8 cellular contexts compared by ENCODE assay signal in genomic region chr11:396511-396947, GRCh38. TPM values are rescaled to one million over a fixed set of nuclear protein-coding genes. Genes with fewer than 3 reads are reported as not detected.
DNase-seq lines count a peak whose midpoint lies in the region; ATAC-seq and TF ChIP-seq lines count a peak whose summit lies in the region.

No MANE protein-coding gene starts in this region.

- H4K20me1 ChIP-seq in Karpas-422 (ENCODE audit: insufficient read depth, low read depth, low read length) = no peaks in the 10 kb centered on the region

- H3K9ac ChIP-seq in Karpas-422 (ENCODE audit: low read length) = peak overlapping the region; percentile 45

- TF ChIP-seq POLR2A in breast epithelium (IDR thresholded peaks at IDR 0.05) = no peak

- H2AFZ ChIP-seq in Karpas-422 (ENCODE audit: low read length) = no peak overlapping the region

- H3K36me3 ChIP-seq in Karpas-422 (ENCODE audit: insufficient read depth, low read length) (no peaks in the 10 kb centered on the region), breast epithelium (no peaks in the 10 kb centered on the region)

- peaks cover 3% of the 10 kb centered on the region; the same call in 1 of the 2 replicates for H3K9me3 ChIP-seq in Karpas-422 (ENCODE audit: low read length)
- no peaks in the 10 kb centered on the region for H3K9me3 ChIP-seq in breast epithelium

- H3K27me3 ChIP-seq in Karpas-422 (ENCODE audit: low read length) (no peaks in the 10 kb centered on the region), breast epithelium (peaks cover 4 to 6% of the 10 kb centered on the region in 2 donors)

- H3K4me3 ChIP-seq in Karpas-422 (ENCODE audit: low read length) (peak overlapping the region; percentile 53), breast epithelium (peak overlapping the region; percentile 21 to 63 (median 33))

- DNase-seq in NCI-H82 (lab: John Stamatoyannopoulos, UW) (peak; percentile 55), NCI-H82 treated with DMSO at 0.1 percent for 48 hours (lab: John Stamatoyannopoulos, UW; ENCODE audit: unreplicated experiment) (no peak), Karpas-422 (peak; percentile 56), breast epithelium (ENCODE audit: low spot score in 2 of 2) (no peak), myocyte (ENCODE audit: low read depth) (peak; percentile 60), SW480 (ENCODE audit: low spot score) (no peak)

- H3K27ac ChIP-seq in Karpas-422 (ENCODE audit: low read length) (no peak overlapping the region), breast epithelium (no peak overlapping the region)

- peak overlapping the region; percentile 56 for H3K4me2 ChIP-seq in Karpas-422 (ENCODE audit: low read depth, low read length, poor library complexity, severe bottlenecking)

- no peaks in the 10 kb centered on the region for H3K79me2 ChIP-seq in Karpas-422 (ENCODE audit: low read length)

- H3K9me2 ChIP-seq in Karpas-422 (replicated peaks; ENCODE audit: insufficient read depth, low read length) = no peaks in the 10 kb centered on the region

- H3K4me1 ChIP-seq in Karpas-422 (ENCODE audit: low read length) (peaks cover 4% of the 10 kb centered on the region; the same call in 1 of the 2 replicates), breast epithelium (peaks cover 10 to 16% of the 10 kb centered on the region in 2 donors)

- ATAC-seq in GM21717 (IDR thresholded peaks at IDR 0.05; ENCODE audit: unreplicated experiment) (no peak), GM19397 (IDR thresholded peaks at IDR 0.05; ENCODE audit: unreplicated experiment) (no peak)

- intact Hi-C loops in breast epithelium (cut with DNase I; ENCODE audit: low total_unique reads) = no loop called here

- no peak for TF ChIP-seq CTCF in breast epithelium (IDR thresholded peaks at IDR 0.05)

RNA-seq across cellular contexts. Expression of gene PKP3, which starts 2.5 kb away (rescaled TPM):
- 0.76 TPM in 1 of 2 replicates, not detected in the other for total RNA-seq in Karpas-422 (2014; rRNA removed; shearing (Covaris generic); ENCODE audit: low replicate concordance)
- total RNA-seq in breast epithelium = 10 to 100 TPM in 2 of 3 donors, under 1 TPM in 1; 0.32 to 60.9 (median 36.7) TPM
- total RNA-seq in myocyte = 1.4 and 8.9 TPM in 2 replicates
- polyA plus RNA-seq in myocyte (2012) = 1.2 TPM

RNA-seq across cellular contexts. Expression of gene SIGIRR, which starts 18.3 kb away (rescaled TPM):
- 28.9 and 34.6 TPM in 2 replicates for total RNA-seq in Karpas-422 (2014; rRNA removed; shearing (Covaris generic); ENCODE audit: low replicate concordance)
- 10 to 100 TPM; 37.3 to 49.8 (median 46.5) TPM for total RNA-seq in breast epithelium
- total RNA-seq in myocyte = 1.5 and 1.7 TPM in 2 replicates
- polyA plus RNA-seq in myocyte (2012) = 2.1 TPM

RNA-seq across cellular contexts. Expression of gene B4GALNT4, which starts 27.2 kb away (rescaled TPM):
- total RNA-seq in Karpas-422 (2014; rRNA removed; shearing (Covaris generic); ENCODE audit: low replicate concordance) = not detected in 2 replicates
- total RNA-seq in breast epithelium (10 to 100 TPM in 1 of 3 donors, 1 to 10 TPM in 1, under 1 TPM in 1; 0.48 to 11.3 (median 8.2) TPM), myocyte (0.40 and 1.3 TPM in 2 replicates)
- polyA plus RNA-seq in myocyte (2012) = 0.15 TPM

RNA-seq across cellular contexts. Expression of gene ANO9, which starts 45.3 kb away (rescaled TPM):
- 1.4 and 2.2 TPM in 2 replicates for total RNA-seq in Karpas-422 (2014; rRNA removed; shearing (Covaris generic); ENCODE audit: low replicate concordance)
- total RNA-seq in breast epithelium = 10 to 100 TPM in 1 of 3 donors, 1 to 10 TPM in 1, under 1 TPM in 1; 0.32 to 14.2 (median 9.8) TPM
- 0.42 and 0.94 TPM in 2 replicates for total RNA-seq in myocyte
- polyA plus RNA-seq in myocyte (2012) = not detected

RNA-seq across cellular contexts. Expression of gene PTDSS2, which starts 53.5 kb away (rescaled TPM):
- 13.5 and 25.4 TPM in 2 replicates for total RNA-seq in Karpas-422 (2014; rRNA removed; shearing (Covaris generic); ENCODE audit: low replicate concordance)
- total RNA-seq in breast epithelium (10 to 100 TPM; 23.8 to 53.7 (median 33.1) TPM), myocyte (78.1 and 110 TPM in 2 replicates)
- 46.3 TPM for polyA plus RNA-seq in myocyte (2012)

Comparison
In these comparisons a context has a peak if more than half of its experiments do, and no peak if none do; other contexts are left out.
1. DNase-seq: peak in NCI-H82 (single experiment), Karpas-422 (single experiment) and myocyte (single experiment); none in NCI-H82 treated with DMSO at 0.1 percent for 48 hours (single experiment), breast epithelium (0 of 2) and SW480 (single experiment).
2. RNA of gene SIGIRR, which starts 18.3 kb away (total RNA-seq): 37.3 to 49.8 TPM in breast epithelium and 28.9 to 34.6 TPM in Karpas-422; 1.5 to 1.7 TPM in myocyte; every median in the first group is over 10 times any median in the second.